ENCODE assay signal across 25 cellular contexts in the genomic region with DNA sequence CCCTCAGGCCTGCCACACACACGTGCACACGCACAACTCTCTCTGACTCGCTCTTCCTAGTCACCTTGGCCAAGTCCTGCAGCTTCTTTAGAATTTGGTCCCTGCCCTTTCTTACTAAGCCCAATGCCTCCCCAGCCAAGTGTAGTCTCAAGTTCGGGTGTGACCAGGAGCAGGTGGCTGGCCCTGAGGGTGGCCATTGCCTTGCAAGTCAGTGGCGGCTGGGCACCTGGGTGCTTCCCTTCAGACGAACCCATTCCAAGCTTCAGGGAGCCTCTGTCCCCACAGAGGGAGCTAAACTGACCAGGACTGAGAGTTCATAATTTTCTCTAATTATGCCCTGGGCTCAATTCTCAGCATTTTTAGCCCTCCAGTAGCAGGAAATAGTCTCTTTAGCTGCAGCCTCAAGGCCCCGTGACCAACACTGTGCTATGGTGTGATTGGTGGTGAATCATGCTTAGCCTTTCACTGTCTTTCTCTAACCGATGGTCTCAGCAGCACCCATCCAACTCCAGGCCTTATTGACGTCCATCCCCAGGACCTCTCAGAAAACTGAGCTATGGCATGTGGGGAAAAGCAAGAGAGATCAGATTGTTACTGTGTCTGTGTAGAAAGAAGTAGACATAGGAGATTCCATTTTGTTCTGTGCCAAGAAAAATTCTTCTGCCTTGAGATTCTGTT. TPM values are rescaled to one million over a fixed set of nuclear protein-coding genes. Genes with fewer than 3 reads are reported as not detected.
DNase-seq lines count a peak whose midpoint lies in the region; ATAC-seq, FAIRE-seq and TF ChIP-seq lines count a peak whose summit lies in the region.
"Had no signal": no experiment of that assay in that cellular context is flagged by ENCODE, and none has a peak within 500 bp of the region (broad histone marks: within the 10 kb centered on the region; RNA-seq: fewer than 3 reads in every experiment).

No MANE protein-coding gene starts in this region.

- peak overlapping the region; percentile 51 for H3K4me2 ChIP-seq in A549

- TF ChIP-seq EP300 in A549 (IDR thresholded peaks at IDR 0.05), result no peak

- no peak for TF ChIP-seq CTCF in A549 (IDR thresholded peaks at IDR 0.05)
- no peak for TF ChIP-seq CTCF in epithelial cell of proximal tubule (conservative IDR thresholded peaks at IDR 0.05; ENCODE audit: low read depth, low read length)
- no peak for TF ChIP-seq CTCF in mucosa of descending colon (IDR thresholded peaks at IDR 0.05)
- TF ChIP-seq CTCF in GM13977 (IDR thresholded peaks at IDR 0.05; ENCODE audit: extremely low read depth, insufficient read depth, missing control alignments), result no peak
- no peak for TF ChIP-seq CTCF in vagina (IDR thresholded peaks at IDR 0.05)

- 38% methylated on average over 9 of the region's 9 CpGs for WGBS in A549 (ENCODE audit: missing lambda C conversion rate)
- 74% methylated on average over 9 of the region's 9 CpGs for WGBS in HUES64

- FAIRE-seq in A549 (lab: Jason Lieb, UNC), result peak; percentile 80

- peaks cover 66% of the 10 kb centered on the region for H3K4me1 ChIP-seq in A549
- peaks cover 14% of the 10 kb centered on the region for H3K4me1 ChIP-seq in HUES64 (ENCODE audit: insufficient read depth, low read length)
- no peaks in the 10 kb centered on the region for H3K4me1 ChIP-seq in mucosa of descending colon (ENCODE audit: low read depth)
- H3K4me1 ChIP-seq in vagina, result no peaks in the 10 kb centered on the region
- H3K4me1 ChIP-seq: right atrium auricular region, SJSA1 had no signal

- CTCF ChIA-PET in A549 (lab: Yijun Ruan, JAX), result interaction anchor here (0.6 to 1.7 kb wide), 5 partner anchors 12 to 92 kb away, joined by 3 to 7 read pairs (median 4); no protein-coding TSS in a partner anchor

- H3K27me3 ChIP-seq in HUES64 (ENCODE audit: insufficient read depth, low read length) (peaks cover 10% of the 10 kb centered on the region), vagina (no peaks in the 10 kb centered on the region)
- H3K27me3 ChIP-seq: right atrium auricular region had no signal

- in situ Hi-C loops in GM13977 (cut with MboI; ENCODE audit: low pct_unique_long_range_greater_than_20kb, low sequenced_read_pairs, unreplicated experiment), result no loop called here

- peak; percentile 76 to 85 for DNase-seq in A549 (ENCODE audit: low read depth in 1 of 2, low spot score in 1 of 2)
- peak; percentile 77 for DNase-seq in epithelial cell of proximal tubule (ENCODE audit: low read depth)
- DNase-seq in mucosa of descending colon, result no peak
- no peak for DNase-seq in GM13977 (ENCODE audit: low spot score)
- no peak for DNase-seq in erythroblast (lab: John Stamatoyannopoulos, UW)
- no peak for DNase-seq in vagina (ENCODE audit: extremely low spot score in 2 of 2)
- no peak for DNase-seq in AML-193 (lab: John Stamatoyannopoulos, UW)
- DNase-seq: activated CD4-positive, alpha-beta T cell treated with anti-CD3 and anti-CD28 coated beads for 48 hours; activated naive CD4-positive, alpha-beta T cell treated with anti-CD3 and anti-CD28 coated beads, Interleukin-2, amount 50 U/mL, for 16 hours; CD8-positive, alpha-beta T cell; dermis blood vessel endothelial cell; NCI-H146; NCI-H446; nephron progenitor cell; stimulated activated CD4-positive, alpha-beta T cell treated with anti-CD3 and anti-CD28 coated beads, Interleukin-4, amount 100 ng/mL, for 1 hour; stimulated activated CD8-positive, alpha-beta memory T cell treated with anti-CD3 and anti-CD28 coated beads, Interleukin-4, amount 100 ng/mL, for 48 hours; T-helper 9 cell had no signal

- H3K9me3 ChIP-seq in A549 (no peaks in the 10 kb centered on the region), HUES64 (ENCODE audit: insufficient read depth, low read depth, low read length) (no peaks in the 10 kb centered on the region), mucosa of descending colon (no peaks in the 10 kb centered on the region), vagina (no peaks in the 10 kb centered on the region)
- H3K9me3 ChIP-seq: right atrium auricular region, SJSA1, thoracic aorta had no signal

- no peaks in the 10 kb centered on the region for H3K36me3 ChIP-seq in HUES64 (ENCODE audit: insufficient read depth, low read length)
- H3K36me3 ChIP-seq in mucosa of descending colon (ENCODE audit: low read depth), result no peaks in the 10 kb centered on the region
- no peaks in the 10 kb centered on the region for H3K36me3 ChIP-seq in vagina
- H3K36me3 ChIP-seq: right atrium auricular region, SJSA1, thoracic aorta had no signal

- no peak for TF ChIP-seq POLR2A in A549 (IDR thresholded peaks at IDR 0.05; ENCODE audit: low read length)
- no peak for TF ChIP-seq POLR2A in erythroblast (IDR thresholded peaks at IDR 0.05; ENCODE audit: low read length)
- TF ChIP-seq POLR2A in vagina (IDR thresholded peaks at IDR 0.05), result no peak

- intact Hi-C loops in mucosa of descending colon (cut with DNase I, micrococcal nuclease) (no loop called here), vagina (cut with DNase I) (no loop called here)

- no peak overlapping the region for H3K4me3 ChIP-seq in A549
- H3K4me3 ChIP-seq in HUES64 (ENCODE audit: low read length), result no peak overlapping the region
- H3K4me3 ChIP-seq in epithelial cell of proximal tubule (ENCODE audit: low read depth, low read length), result no peak overlapping the region
- no peak overlapping the region for H3K4me3 ChIP-seq in mucosa of descending colon
- H3K4me3 ChIP-seq in vagina, result no peak overlapping the region
- H3K4me3 ChIP-seq: right atrium auricular region, SJSA1, thoracic aorta had no signal

- TF ChIP-seq RAD21 in A549 (conservative IDR thresholded peaks at IDR 0.05 in 1 of 2, IDR thresholded peaks at IDR 0.05 in 1 of 2), result no peak

- POLR2A ChIA-PET in A549 (lab: Yijun Ruan, JAX), result interaction anchor here (1.0 to 1.1 kb wide), 2 partner anchors 14 to 32 kb away, joined by 3 to 4 read pairs; no protein-coding TSS in a partner anchor

- H3K27ac ChIP-seq in A549 (peak overlapping the region; percentile 92 to 98), HUES64 (ENCODE audit: low read depth, low read length) (peak overlapping the region; percentile 78; the same call in 1 of the 2 replicates), vagina (no peak overlapping the region)
- H3K27ac ChIP-seq: HL-60, right atrium auricular region, SJSA1, thoracic aorta had no signal

- ATAC-seq in A549 (peak; percentile 89), mucosa of descending colon (peak; percentile 78)
- ATAC-seq: CD8-positive, alpha-beta T cell had no signal

- peak overlapping the region; percentile 29 for H3K9ac ChIP-seq in HUES64 (ENCODE audit: low read depth, low read length)

TF ChIP-seq in A549, 52 proteins besides CTCF, POLR2A, EP300 and RAD21 (continues in another document):
- 0 out of 2 replicates have a peak, but pooled peaks have one; percentile 43 for TF ChIP-seq NPAS2 (CRISPR knock-in tag; IDR thresholded peaks at IDR 0.05; ENCODE audit: borderline replicate concordance)
- TF ChIP-seq ZC3H11A (IDR thresholded peaks at IDR 0.05), result no peak
- TF ChIP-seq FOXS1 (CRISPR knock-in tag; IDR thresholded peaks at IDR 0.05), result peak; percentile 96; the same call in 1 of the 2 replicates
- peak; percentile 98 for TF ChIP-seq HOXB13 (CRISPR knock-in tag; IDR thresholded peaks at IDR 0.05; ENCODE audit: low read depth)
- peak; percentile 55 for TF ChIP-seq USF2 (IDR thresholded peaks at IDR 0.05)
- no peak for TF ChIP-seq CHD2 (IDR thresholded peaks at IDR 0.05; ENCODE audit: low read length, partially characterized antibody)
- TF ChIP-seq GATA3 (IDR thresholded peaks at IDR 0.05; ENCODE audit: borderline replicate concordance), result no peak
- peak; percentile 99 for TF ChIP-seq ZNF302 (CRISPR knock-in tag; IDR thresholded peaks at IDR 0.05)
- TF ChIP-seq, protein P1, sequence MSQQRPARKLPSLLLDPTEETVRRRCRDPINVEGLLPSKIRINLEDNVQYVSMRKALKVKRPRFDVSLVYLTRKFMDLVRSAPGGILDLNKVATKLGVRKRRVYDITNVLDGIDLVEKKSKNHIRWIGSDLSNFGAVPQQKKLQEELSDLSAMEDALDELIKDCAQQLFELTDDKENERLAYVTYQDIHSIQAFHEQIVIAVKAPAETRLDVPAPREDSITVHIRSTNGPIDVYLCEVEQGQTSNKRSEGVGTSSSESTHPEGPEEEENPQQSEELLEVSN (IDR thresholded peaks at IDR 0.05; ENCODE audit: borderline replicate concordance, low read depth), result 0 out of 2 replicates have a peak, but pooled peaks have one; percentile 61
- no peak for TF ChIP-seq MAZ (IDR thresholded peaks at IDR 0.05; ENCODE audit: borderline replicate concordance, low read depth, low read length)
- no peak for TF ChIP-seq RCOR1 (IDR thresholded peaks at IDR 0.05; ENCODE audit: low read depth, low read length)
- no peak for TF ChIP-seq FOSL2 (IDR thresholded peaks at IDR 0.05)
- TF ChIP-seq FOSL2 (CRISPR knock-in tag; IDR thresholded peaks at IDR 0.05), result peak; percentile 68
- no peak for TF ChIP-seq CEBPB (IDR thresholded peaks at IDR 0.05)
- TF ChIP-seq, protein P2, sequence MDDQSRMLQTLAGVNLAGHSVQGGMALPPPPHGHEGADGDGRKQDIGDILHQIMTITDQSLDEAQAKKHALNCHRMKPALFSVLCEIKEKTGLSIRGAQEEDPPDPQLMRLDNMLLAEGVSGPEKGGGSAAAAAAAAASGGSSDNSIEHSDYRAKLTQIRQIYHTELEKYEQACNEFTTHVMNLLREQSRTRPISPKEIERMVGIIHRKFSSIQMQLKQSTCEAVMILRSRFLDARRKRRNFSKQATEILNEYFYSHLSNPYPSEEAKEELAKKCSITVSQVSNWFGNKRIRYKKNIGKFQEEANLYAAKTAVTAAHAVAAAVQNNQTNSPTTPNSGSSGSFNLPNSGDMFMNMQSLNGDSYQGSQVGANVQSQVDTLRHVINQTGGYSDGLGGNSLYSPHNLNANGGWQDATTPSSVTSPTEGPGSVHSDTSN (IDR thresholded peaks at IDR 0.05), result no peak

RNA-seq across cellular contexts. Expression of gene FXYD4, which starts 34.7 kb away (rescaled TPM):
- polyA plus RNA-seq in A549 (2011; rRNA removed) (not detected in 2 replicates), A549 (2017; fragmentation: RNase III; extraction: RNeasy Plus Mini Kit Qiagen cat#74134 plus additional on column Dnase treatment) (not detected in 3 replicates)
- not detected in 2 replicates for polyA plus RNA-seq in A549 (2012; cell fraction: cytosol; rRNA removed)
- not detected in 2 replicates for polyA plus RNA-seq in A549 (2012; cell fraction: nucleus; rRNA removed)
- not detected in 2 replicates for polyA minus RNA-seq in A549 (2011; rRNA and poly(A)+ RNA removed)
- polyA plus RNA-seq in HUES64 (2013, experiment 1 of 2), result not detected
- polyA plus RNA-seq in HUES64 (2013, experiment 2 of 2), result not detected
- total RNA-seq in epithelial cell of proximal tubule (not detected in 2 replicates), mucosa of descending colon (not detected), vagina (not detected)
- total RNA-seq: CD8-positive, alpha-beta T cell; dermis blood vessel endothelial cell; fibroblast of lung; LHCN-M2; lower leg skin; right atrium auricular region; SJSA1; thoracic aorta had no signal
- polyA plus RNA-seq: fibroblast of lung had no signal

Comparison
In these comparisons a context has a peak if more than half of its experiments do, and no peak if none do; other contexts are left out.
1. DNase-seq: peak in A549 (2 of 2) and epithelial cell of proximal tubule (single experiment); none in mucosa of descending colon (0 of 3), GM13977 (single experiment), erythroblast (0 of 2), vagina (0 of 2) and AML-193 (0 of 2).